ENCODE assay signal across 19 cellular contexts in genomic region chr10:12202230-12202629, GRCh38.
"Had no signal": no experiment of that assay in that cellular context is flagged by ENCODE, and none has a peak within 500 bp of the region (broad histone marks: within the 10 kb centered on the region; RNA-seq: fewer than 3 reads in every experiment).

No MANE protein-coding gene starts in this region.

- H3K4me1 Mint-ChIP-seq: endodermal cell had no signal

- H3K27me3 ChIP-seq: foreskin keratinocyte, hepatocyte, neutrophil, right lobe of liver had no signal

- H3K4me3 Mint-ChIP-seq: endodermal cell; stimulated activated memory B cell treated with anti-CD40 and anti-IgM and Interleukin-4, amounts not matched to agents 10 μg/mL and 1 μg/mL and 100 μg/mL, for 72 hours had no signal

- H3K4me2 ChIP-seq: hepatocyte had no signal

- H3K4me1 ChIP-seq: foreskin keratinocyte had no signal

- H2AFZ ChIP-seq: hepatocyte had no signal

- H3K27me3 Mint-ChIP-seq: naive B cell; stimulated activated memory B cell treated with anti-CD40 and anti-IgM and Interleukin-4, amounts not matched to agents 10 μg/mL and 1 μg/mL and 100 μg/mL, for 72 hours had no signal

- H3K9me3 ChIP-seq: left ventricle myocardium inferior, neutrophil, psoas muscle, right lobe of liver had no signal

- H3K27ac ChIP-seq: coronary artery, foreskin keratinocyte, hepatocyte, left ventricle myocardium inferior, psoas muscle, right lobe of liver had no signal

- H3K9me3 Mint-ChIP-seq: endodermal cell; stimulated activated memory B cell treated with anti-CD40 and anti-IgM and Interleukin-4, amounts not matched to agents 10 μg/mL and 1 μg/mL and 100 μg/mL, for 72 hours had no signal

- H3K27ac Mint-ChIP-seq: endodermal cell; stimulated activated memory B cell treated with anti-CD40 and anti-IgM and Interleukin-4, amounts not matched to agents 10 μg/mL and 1 μg/mL and 100 μg/mL, for 72 hours had no signal

- DNase-seq: effector CD4-positive, alpha-beta T cell; endodermal cell; erythroblast; kidney; left cardiac atrium; left ventricle myocardium inferior; mesenchymal stem cell; naive B cell; psoas muscle; retina; right lobe of liver; stimulated activated CD4-positive, alpha-beta T cell treated with anti-CD3 and anti-CD28 coated beads, Interleukin-4, amount 100 ng/mL, for 24 hours; trophoblast cell had no signal

- ATAC-seq: left cardiac atrium; psoas muscle; right lobe of liver; stimulated activated memory B cell treated with anti-CD40 and anti-IgM and Interleukin-4, amounts not matched to agents 10 μg/mL and 1 μg/mL and 100 μg/mL, for 72 hours had no signal

- H3K4me3 ChIP-seq: coronary artery, hepatocyte, left ventricle myocardium inferior, lung, psoas muscle, right lobe of liver had no signal
